Comparison of ENCODE assay signal across 25 cellular contexts in the genomic region with DNA sequence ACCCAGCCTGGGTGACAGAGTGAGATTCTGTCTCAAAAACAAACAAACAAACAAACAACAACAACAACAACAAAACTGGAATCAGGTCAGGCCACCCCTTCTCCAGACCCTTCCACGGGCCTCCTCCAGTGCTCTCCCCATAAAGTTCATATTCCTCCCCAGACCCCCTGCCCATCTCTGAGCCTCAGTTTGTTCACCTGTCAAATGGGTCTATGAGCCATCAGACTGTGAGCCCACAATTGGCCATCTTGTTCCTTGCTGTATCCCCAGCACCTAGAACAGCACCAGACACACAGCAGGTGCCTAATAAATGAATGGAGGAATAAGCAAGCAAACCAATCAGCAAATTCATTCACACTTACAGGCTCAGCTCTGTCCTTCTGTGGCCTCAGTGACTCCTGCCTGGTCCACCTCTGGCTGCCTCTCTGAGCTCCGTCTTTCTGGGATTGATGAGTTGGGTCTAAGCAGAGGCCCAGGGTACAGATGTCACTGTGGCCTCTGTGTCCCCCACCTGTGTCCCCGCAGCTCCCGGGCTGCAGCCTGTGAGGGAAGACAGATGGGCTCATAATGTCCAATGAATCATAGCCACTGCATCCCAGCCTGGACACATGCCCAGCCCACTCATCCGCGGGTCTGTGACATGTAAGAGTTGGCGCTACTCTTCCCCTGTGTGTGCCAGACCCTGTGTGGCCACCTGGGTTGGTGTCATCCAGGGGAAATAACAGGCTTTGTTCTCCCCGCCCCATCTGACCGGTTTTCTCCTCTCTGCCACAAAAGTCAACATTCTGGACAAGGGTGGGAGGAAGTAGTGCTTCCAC. TPM values are rescaled to one million over a fixed set of nuclear protein-coding genes. Genes with fewer than 3 reads are reported as not detected.
DNase-seq lines count a peak whose midpoint lies in the region; ATAC-seq, FAIRE-seq and TF ChIP-seq lines count a peak whose summit lies in the region.
"Had no signal": no experiment of that assay in that cellular context is flagged by ENCODE, and none has a peak within 500 bp of the region (broad histone marks: within the 10 kb centered on the region; RNA-seq: fewer than 3 reads in every experiment).

No MANE protein-coding gene starts in this region.

- no peaks in the 10 kb centered on the region for H3K9me3 ChIP-seq in SK-N-SH
- H3K9me3 ChIP-seq in mammary epithelial cell (replicated peaks; ENCODE audit: insufficient read depth, low read length) = no peaks in the 10 kb centered on the region
- H3K9me3 ChIP-seq in pancreas = no peaks in the 10 kb centered on the region
- H3K9me3 ChIP-seq in mucosa of descending colon = no peaks in the 10 kb centered on the region
- H3K9me3 ChIP-seq: A549; BLaER1 treated with 17β-estradiol and CSF1 and Interleukin-3, amounts not matched to agents 10 nM and 100 nM; heart right ventricle; left lung; sigmoid colon; upper lobe of left lung had no signal

- H3K9ac ChIP-seq in SK-N-SH = no peak overlapping the region
- H3K9ac ChIP-seq in mammary epithelial cell (ENCODE audit: insufficient read depth, low read length) = no peak overlapping the region
- H3K9ac ChIP-seq: BLaER1 treated with 17β-estradiol and CSF1 and Interleukin-3, amounts not matched to agents 10 nM and 100 nM had no signal

- no peak for TF ChIP-seq RAD21 in SK-N-SH (IDR thresholded peaks at IDR 0.05; ENCODE audit: low read length)

- H3K4me2 ChIP-seq in SK-N-SH = no peak overlapping the region
- no peak overlapping the region for H3K4me2 ChIP-seq in mammary epithelial cell (ENCODE audit: insufficient read depth, low read depth, low read length)
- H3K4me2 ChIP-seq: A549; BLaER1 treated with 17β-estradiol and CSF1 and Interleukin-3, amounts not matched to agents 10 nM and 100 nM had no signal

- no peak for TF ChIP-seq EP300 in SK-N-SH (IDR thresholded peaks at IDR 0.05; ENCODE audit: borderline replicate concordance in 1 of 2, low read depth in 1 of 2, low read length in 1 of 2)

- in situ Hi-C loops in mammary epithelial cell (cut with MboI; ENCODE audit: low sequenced_read_pairs in 2 of 2) = no loop called here

- dilution Hi-C loops in mammary epithelial cell (cut with HindIII; ENCODE audit: low sequenced_read_pairs) = no loop called here

- CTCF ChIA-PET in SK-N-SH (lab: Yijun Ruan, JAX) (interaction anchor here (0.6 kb wide), 1 partner anchor 322 kb away, joined by 3 read pairs; no protein-coding TSS in a partner anchor), mammary epithelial cell (lab: Charles Lee; ENCODE audit: low non-redundant PET) (no interaction called here)

- H3K4me3 ChIP-seq in SK-N-SH (ENCODE audit: low read depth in 2 of 2, low read length in 1 of 2) = no peak overlapping the region
- no peak overlapping the region for H3K4me3 ChIP-seq in mammary epithelial cell (replicated peaks in 1 of 3; ENCODE audit: insufficient read depth in 1 of 3, low read depth in 2 of 3, low read length in 3 of 3)
- H3K4me3 ChIP-seq in pancreas = no peak overlapping the region
- no peak overlapping the region for H3K4me3 ChIP-seq in mucosa of descending colon
- H3K4me3 ChIP-seq: A549; BLaER1 treated with 17β-estradiol and CSF1 and Interleukin-3, amounts not matched to agents 10 nM and 100 nM; cardiac muscle cell; heart right ventricle; left lung; sigmoid colon; upper lobe of left lung had no signal

- ATAC-seq in SK-N-SH treated with all-trans-retinoic acid at 6 μM for 48 hours = no peak
- ATAC-seq in pancreas = peak in 3 of 4 donors; percentile 14 to 59 (median 41)
- no peak for ATAC-seq in HG03280 (IDR thresholded peaks at IDR 0.05; ENCODE audit: unreplicated experiment)
- ATAC-seq in mucosa of descending colon = no peak
- no peak for ATAC-seq in HG02763 (IDR thresholded peaks at IDR 0.05; ENCODE audit: unreplicated experiment)
- ATAC-seq: A549; activated CD4-positive, CD25-positive, alpha-beta regulatory T cell treated with anti-CD3 and anti-CD28 coated beads, Interleukin-2, amount 50 U/mL, for 24 hours; HCT116; heart right ventricle; left lung; natural killer cell treated with Interleukin-12 subunit alpha and Interleukin-12 subunit beta and Interleukin-15 and Interleukin-18, amount 100 ng/mL, for 72 hours had no signal

- FAIRE-seq in pancreas (lab: Jason Lieb, UNC) = no peak
- FAIRE-seq: A549, D721Med had no signal

- no peaks in the 10 kb centered on the region; a peak in 1 of 4 replicates for H3K4me1 ChIP-seq in SK-N-SH (ENCODE audit: control insufficient read depth in 1 of 2, insufficient read depth in 2 of 2, low read depth in 1 of 2, low read length in 1 of 2)
- H3K4me1 ChIP-seq in mammary epithelial cell (ENCODE audit: insufficient read depth, low read length) = no peaks in the 10 kb centered on the region
- H3K4me1 ChIP-seq in pancreas = no peaks in the 10 kb centered on the region
- H3K4me1 ChIP-seq in mucosa of descending colon (ENCODE audit: low read depth) = no peaks in the 10 kb centered on the region
- H3K4me1 ChIP-seq: heart right ventricle, left lung, sigmoid colon, upper lobe of left lung had no signal

- H3K79me2 ChIP-seq in SK-N-SH (ENCODE audit: insufficient read depth) (no peaks in the 10 kb centered on the region), mammary epithelial cell (ENCODE audit: insufficient read depth, low read length) (no peaks in the 10 kb centered on the region)

- intact Hi-C loops in mammary epithelial cell (cut with micrococcal nuclease) = no loop called here
- intact Hi-C loops in pancreas (cut with DNase I) = no loop called here
- intact Hi-C loops in mucosa of descending colon (cut with DNase I, micrococcal nuclease) = no loop called here

- TF ChIP-seq CTCF in SK-N-SH (IDR thresholded peaks at IDR 0.05) (no peak), mammary epithelial cell (conservative IDR thresholded peaks at IDR 0.05 in 1 of 2, IDR thresholded peaks at IDR 0.05 in 1 of 2; ENCODE audit: extremely low read depth in 1 of 2, insufficient read depth in 1 of 2, low read depth in 1 of 2, low read length in 2 of 2) (no peak), pancreas (IDR thresholded peaks at IDR 0.05) (no peak), mucosa of descending colon (IDR thresholded peaks at IDR 0.05) (no peak)

- H2AFZ ChIP-seq in SK-N-SH (ENCODE audit: low read depth) (no peak overlapping the region), mammary epithelial cell (ENCODE audit: low read depth, low read length) (no peak overlapping the region)

- POLR2A ChIA-PET in SK-N-SH (lab: Yijun Ruan, JAX) = no interaction called here

- no TSS peak for BruUV-seq in mammary epithelial cell (replicated peaks; lab: Mats Ljungman, UMichigan)

- H4K20me1 ChIP-seq in SK-N-SH (ENCODE audit: insufficient read depth) (no peaks in the 10 kb centered on the region), mammary epithelial cell (ENCODE audit: insufficient read depth, low read length) (no peaks in the 10 kb centered on the region)

- H3K9me2 ChIP-seq in SK-N-SH = no peaks in the 10 kb centered on the region

- H3F3A ChIP-seq in SK-N-SH (replicated peaks; ENCODE audit: insufficient read depth) = no peaks in the 10 kb centered on the region

- no peaks in the 10 kb centered on the region for H3K27me3 ChIP-seq in SK-N-SH (ENCODE audit: insufficient read depth)
- no peaks in the 10 kb centered on the region for H3K27me3 ChIP-seq in mammary epithelial cell (ENCODE audit: insufficient read depth, low read length)
- H3K27me3 ChIP-seq in pancreas = no peaks in the 10 kb centered on the region
- H3K27me3 ChIP-seq: BLaER1 treated with 17β-estradiol and CSF1 and Interleukin-3, amounts not matched to agents 10 nM and 100 nM; upper lobe of left lung had no signal

- H3K27ac ChIP-seq in SK-N-SH (ENCODE audit: low read depth in 2 of 2, low read length in 1 of 2) = no peak overlapping the region
- no peak overlapping the region for H3K27ac ChIP-seq in mammary epithelial cell (ENCODE audit: insufficient read depth, low read depth, low read length)
- H3K27ac ChIP-seq in pancreas = no peak overlapping the region
- H3K27ac ChIP-seq: A549; BLaER1 treated with 17β-estradiol and CSF1 and Interleukin-3, amounts not matched to agents 10 nM and 100 nM; cardiac muscle cell; heart right ventricle; left lung; sigmoid colon; upper lobe of left lung had no signal

- 16% methylated on average over 9 of the region's 9 CpGs for WGBS in SK-N-SH (ENCODE audit: low lambda C conversion rate)
- WGBS in mammary epithelial cell (ENCODE audit: low coverage, missing lambda C conversion rate) = 18% methylated on average over 7 of the region's 9 CpGs
- 30 to 33% methylated on average over 9 of the region's 9 CpGs for WGBS in pancreas, 2 donors

- H3K36me3 ChIP-seq in SK-N-SH (replicated peaks in 1 of 2; ENCODE audit: control insufficient read depth in 1 of 2, insufficient read depth in 2 of 2, low read length in 1 of 2) (no peaks in the 10 kb centered on the region), mammary epithelial cell (ENCODE audit: insufficient read depth, low read length) (no peaks in the 10 kb centered on the region), pancreas (no peaks in the 10 kb centered on the region), mucosa of descending colon (ENCODE audit: low read depth) (no peaks in the 10 kb centered on the region)
- H3K36me3 ChIP-seq: BLaER1 treated with 17β-estradiol and CSF1 and Interleukin-3, amounts not matched to agents 10 nM and 100 nM; cardiac muscle cell; heart right ventricle; left lung; sigmoid colon; upper lobe of left lung had no signal

- peak; percentile 37 for DNase-seq in SK-N-SH
- peak; percentile 37 for DNase-seq in NCI-H2196 (lab: John Stamatoyannopoulos, UW; ENCODE audit: unreplicated experiment)
- DNase-seq in mammary epithelial cell = peak; percentile 30
- peak in 1 of 6 donors; percentile 25 for DNase-seq in pancreas
- DNase-seq in mucosa of descending colon = no peak
- DNase-seq: activated T-cell treated with anti-CD3 and anti-CD28 coated beads, Interleukin-2, amount 50 U/mL, for 1 hour; GDM1; heart right ventricle; Kasumi-1; left lung; NCI-H526 treated with DMSO at 0.1 percent for 48 hours; Right ventricle myocardium superior; sigmoid colon; SW 1271; upper lobe of left lung had no signal

TF ChIP-seq in SK-N-SH treated with all-trans-retinoic acid at 6 μM for 48 hours, 23 proteins besides CTCF, POLR2A, EP300 and RAD21 (continues in another document):
- no peak for TF ChIP-seq ARNTL (CRISPR knock-in tag; IDR thresholded peaks at IDR 0.05; ENCODE audit: borderline replicate concordance, low read depth)
- TF ChIP-seq OSR1 (CRISPR knock-in tag; IDR thresholded peaks at IDR 0.05) = no peak
- no peak for TF ChIP-seq SNAI2 (CRISPR knock-in tag; IDR thresholded peaks at IDR 0.05)

RNA-seq across cellular contexts. Expression of gene PTPRS, which starts 19.6 kb away (rescaled TPM):
- polyA plus RNA-seq in SK-N-SH (2012; rRNA removed) = 57.1 and 91.0 TPM in 2 replicates
- polyA plus RNA-seq in SK-N-SH (2012; cell fraction: cytosol; rRNA removed) = 27.1 and 43.7 TPM in 2 replicates
- 144 and 167 TPM in 2 replicates for polyA plus RNA-seq in SK-N-SH (2012; cell fraction: nucleus; rRNA removed)
- total RNA-seq in mammary epithelial cell = 10 to 100 TPM; 32.2 to 93.4 TPM
- polyA plus RNA-seq in mammary epithelial cell = 8.0 TPM
- 22.9 TPM for polyA minus RNA-seq in mammary epithelial cell
- 10 to 100 TPM; 62.8 to 91.2 (median 73.9) TPM for total RNA-seq in pancreas
- polyA plus RNA-seq in pancreas = 10 to 100 TPM; 14.8 to 24.8 TPM
- total RNA-seq in mucosa of descending colon = 100 to 1,000 TPM in 1 of 3 donors, 10 to 100 TPM in 1, 1 to 10 TPM in 1; 7.2 to 131 (median 22.5) TPM

Comparison
In these comparisons a context has a peak if more than half of its experiments do, and no peak if none do; other contexts are left out.
1. DNase-seq: peak in SK-N-SH (single experiment), NCI-H2196 (single experiment) and mammary epithelial cell (single experiment); none in mucosa of descending colon (0 of 3).
2. ATAC-seq: peak in pancreas (3 of 4); none in SK-N-SH treated with all-trans-retinoic acid at 6 μM for 48 hours (single experiment), HG03280 (single experiment), mucosa of descending colon (single experiment) and HG02763 (single experiment).